Comparison of ENCODE assay signal across 22 cellular contexts in the genomic region with DNA sequence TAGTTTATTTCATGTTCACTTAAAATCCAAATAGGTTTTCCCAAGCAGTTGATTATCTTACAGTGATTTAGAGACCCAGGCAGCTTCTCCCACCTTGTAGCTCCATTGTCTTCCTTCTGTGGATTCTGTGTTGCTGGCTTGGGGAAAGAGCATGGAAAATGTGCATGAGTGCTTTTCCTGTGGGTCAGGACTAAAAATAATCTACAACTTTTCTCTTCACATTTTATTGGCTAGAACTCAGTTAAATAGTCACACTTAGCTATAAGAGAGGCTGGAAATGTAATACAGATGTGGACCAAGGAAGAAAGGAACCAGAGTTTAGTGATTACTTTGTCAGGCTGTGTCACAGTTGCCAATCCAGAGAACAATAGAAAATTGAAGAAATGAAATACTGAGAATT.
"Had no signal": no experiment of that assay in that cellular context is flagged by ENCODE, and none has a peak within 500 bp of the region (broad histone marks: within the 10 kb centered on the region; RNA-seq: fewer than 3 reads in every experiment).

No MANE protein-coding gene starts in this region.

- ATAC-seq: gastrocnemius medialis; naive thymus-derived CD8-positive, alpha-beta T cell; sciatic nerve; stimulated activated memory B cell treated with anti-CD40 and anti-IgM and Interleukin-4, amounts not matched to agents 10 μg/mL and 1 μg/mL and 100 μg/mL, for 72 hours had no signal

- H3K36me3 ChIP-seq: esophagus muscularis mucosa, gastrocnemius medialis, spleen, tibial artery, upper lobe of left lung, uterus had no signal

- H3K4me1 ChIP-seq: gastrocnemius medialis, tibial artery, uterus had no signal

- H3K36me3 Mint-ChIP-seq: stimulated activated memory B cell treated with anti-CD40 and anti-IgM and Interleukin-4, amounts not matched to agents 10 μg/mL and 1 μg/mL and 100 μg/mL, for 72 hours had no signal

- H3K4me3 ChIP-seq: dorsolateral prefrontal cortex, esophagus muscularis mucosa, gastrocnemius medialis, heart right ventricle, spleen, tibial artery, upper lobe of left lung, uterus had no signal

- H3K27ac Mint-ChIP-seq: naive thymus-derived CD8-positive, alpha-beta T cell; stimulated activated memory B cell treated with anti-CD40 and anti-IgM and Interleukin-4, amounts not matched to agents 10 μg/mL and 1 μg/mL and 100 μg/mL, for 72 hours; stimulated activated naive CD8-positive, alpha-beta T cell treated with anti-CD3 and anti-CD28 coated beads, Interleukin-15, Interleukin-2, amounts not matched to agents 100 ng/mL and 50 ng/mL, for 24 hours had no signal

- H3K4me3 Mint-ChIP-seq: naive thymus-derived CD8-positive, alpha-beta T cell; neural crest cell; stimulated activated memory B cell treated with anti-CD40 and anti-IgM and Interleukin-4, amounts not matched to agents 10 μg/mL and 1 μg/mL and 100 μg/mL, for 72 hours; stimulated activated naive CD8-positive, alpha-beta T cell treated with anti-CD3 and anti-CD28 coated beads, Interleukin-15, Interleukin-2, amounts not matched to agents 100 ng/mL and 50 ng/mL, for 24 hours had no signal

- H3K27me3 Mint-ChIP-seq: naive thymus-derived CD8-positive, alpha-beta T cell; stimulated activated memory B cell treated with anti-CD40 and anti-IgM and Interleukin-4, amounts not matched to agents 10 μg/mL and 1 μg/mL and 100 μg/mL, for 72 hours; stimulated activated naive CD8-positive, alpha-beta T cell treated with anti-CD3 and anti-CD28 coated beads, Interleukin-15, Interleukin-2, amounts not matched to agents 100 ng/mL and 50 ng/mL, for 24 hours had no signal

- DNase-seq: cortex of kidney; dorsolateral prefrontal cortex; effector CD8-positive, alpha-beta T cell; gastrocnemius medialis; heart right ventricle; hypothalamus; kidney glomerular epithelial cell; mammary epithelial cell; naive thymus-derived CD8-positive, alpha-beta T cell; posterior cingulate gyrus; spleen; stimulated activated CD4-positive, alpha-beta T cell treated with anti-CD3 and anti-CD28 coated beads, Interleukin-15, amount 100 ng/mL, for 24 hours; stimulated activated CD4-positive, alpha-beta T cell treated with anti-CD3 and anti-CD28 coated beads, Interleukin-1b, Interleukin-23, amount 100 ng/mL, for 48 hours; stimulated activated CD4-positive, alpha-beta T cell treated with anti-CD3 and anti-CD28 coated beads, Interleukin-4, amount 100 ng/mL, for 24 hours; tibial artery; upper lobe of left lung; uterus had no signal

- H3K9me3 ChIP-seq: esophagus muscularis mucosa, gastrocnemius medialis, heart right ventricle, spleen, tibial artery, upper lobe of left lung, uterus had no signal

- H3K9me3 Mint-ChIP-seq: neural crest cell; stimulated activated memory B cell treated with anti-CD40 and anti-IgM and Interleukin-4, amounts not matched to agents 10 μg/mL and 1 μg/mL and 100 μg/mL, for 72 hours; stimulated activated naive CD8-positive, alpha-beta T cell treated with anti-CD3 and anti-CD28 coated beads, Interleukin-15, Interleukin-2, amounts not matched to agents 100 ng/mL and 50 ng/mL, for 24 hours had no signal

- H3K4me1 Mint-ChIP-seq: neural crest cell; stimulated activated memory B cell treated with anti-CD40 and anti-IgM and Interleukin-4, amounts not matched to agents 10 μg/mL and 1 μg/mL and 100 μg/mL, for 72 hours had no signal
